13 cellular contexts compared by ENCODE assay signal in genomic region chr1:113780363-113781146, GRCh38. TPM values are rescaled to one million over a fixed set of nuclear protein-coding genes. Genes with fewer than 3 reads are reported as not detected.
DNase-seq lines count a peak whose midpoint lies in the region; ATAC-seq, FAIRE-seq and TF ChIP-seq lines count a peak whose summit lies in the region.
"Had no signal": no experiment of that assay in that cellular context is flagged by ENCODE, and none has a peak within 500 bp of the region (broad histone marks: within the 10 kb centered on the region; RNA-seq: fewer than 3 reads in every experiment).

No MANE protein-coding gene starts in this region.

- FAIRE-seq in D721Med (lab: Jason Lieb, UNC), result no peak

- H3K4me2 ChIP-seq in BLaER1, result peak overlapping the region; percentile 56

- no peaks in the 10 kb centered on the region for H3K27me3 Mint-ChIP-seq in activated CD8-positive, alpha-beta T cell treated with anti-CD3 and anti-CD28 coated beads for 36 hours
- no peaks in the 10 kb centered on the region for H3K27me3 Mint-ChIP-seq in activated CD4-positive, alpha-beta T cell treated with anti-CD3 and anti-CD28 coated beads, Interleukin-2, amount 10 ng/mL, durations not matched to agents 7 days and 5 days

- H3K9me3 ChIP-seq in BLaER1, result no peaks in the 10 kb centered on the region
- H3K9me3 ChIP-seq: BE2C had no signal

- no peak overlapping the region for H3K27ac Mint-ChIP-seq in activated CD8-positive, alpha-beta T cell treated with anti-CD3 and anti-CD28 coated beads for 36 hours
- no peak overlapping the region for H3K27ac Mint-ChIP-seq in activated CD4-positive, alpha-beta T cell treated with anti-CD3 and anti-CD28 coated beads, Interleukin-2, amount 10 ng/mL, durations not matched to agents 7 days and 5 days
- H3K27ac Mint-ChIP-seq: endodermal cell had no signal

- peak; percentile 66 for ATAC-seq in GM19395 (IDR thresholded peaks at IDR 0.05; ENCODE audit: unreplicated experiment)
- peak; percentile 11 for ATAC-seq in activated CD8-positive, alpha-beta T cell treated with anti-CD3 and anti-CD28 coated beads for 36 hours

- intact Hi-C loops in activated CD8-positive, alpha-beta T cell treated with anti-CD3 and anti-CD28 coated beads for 36 hours (cut with micrococcal nuclease), result no loop called here

- peaks cover 18% of the 10 kb centered on the region for H3K36me3 Mint-ChIP-seq in activated CD8-positive, alpha-beta T cell treated with anti-CD3 and anti-CD28 coated beads for 36 hours (ENCODE audit: low read depth)
- H3K36me3 Mint-ChIP-seq in activated CD4-positive, alpha-beta T cell treated with anti-CD3 and anti-CD28 coated beads, Interleukin-2, amount 10 ng/mL, durations not matched to agents 7 days and 5 days (ENCODE audit: low read depth), result peaks cover 31% of the 10 kb centered on the region

- H3K4me3 ChIP-seq in BLaER1 (no peak overlapping the region), HL-60 (replicated peaks; ENCODE audit: insufficient read depth, low read length) (no peak overlapping the region)

- H3K9me3 Mint-ChIP-seq in activated CD8-positive, alpha-beta T cell treated with anti-CD3 and anti-CD28 coated beads for 36 hours, result peaks cover 3% of the 10 kb centered on the region
- H3K9me3 Mint-ChIP-seq in activated CD4-positive, alpha-beta T cell treated with anti-CD3 and anti-CD28 coated beads, Interleukin-2, amount 10 ng/mL, durations not matched to agents 7 days and 5 days, result peaks cover 3% of the 10 kb centered on the region
- H3K9me3 Mint-ChIP-seq: endodermal cell, neural crest cell had no signal

- H3K4me3 Mint-ChIP-seq in activated CD8-positive, alpha-beta T cell treated with anti-CD3 and anti-CD28 coated beads for 36 hours, result no peak overlapping the region
- H3K4me3 Mint-ChIP-seq in activated CD4-positive, alpha-beta T cell treated with anti-CD3 and anti-CD28 coated beads, Interleukin-2, amount 10 ng/mL, durations not matched to agents 7 days and 5 days, result no peak overlapping the region
- H3K4me3 Mint-ChIP-seq: endodermal cell, neural crest cell had no signal

- CTCF ChIA-PET in activated CD8-positive, alpha-beta T cell treated with anti-CD3 and anti-CD28 coated beads for 36 hours (lab: Charles Lee), result interaction anchor here (2.8 kb wide), 1 partner anchor 11 kb away, joined by 10 read pairs; no protein-coding TSS in a partner anchor
- CTCF ChIA-PET in activated CD4-positive, alpha-beta T cell treated with anti-CD3 and anti-CD28 coated beads, Interleukin-2, amount 10 ng/mL, durations not matched to agents 7 days and 5 days (lab: Charles Lee), result interaction anchor here (0.8 to 2.0 kb wide), 3 partner anchors 8 to 32 kb away, joined by 3 to 6 read pairs (median 4); partner anchors contain the start of gene RSBN1

- H3K9ac ChIP-seq in BLaER1, result no peak overlapping the region

- TF ChIP-seq CTCF in HL-60 (IDR thresholded peaks at IDR 0.05; ENCODE audit: insufficient read depth, low read length), result no peak
- TF ChIP-seq CTCF in activated CD8-positive, alpha-beta T cell treated with anti-CD3 and anti-CD28 coated beads for 36 hours (IDR thresholded peaks at IDR 0.05), result no peak
- no peak for TF ChIP-seq CTCF in D721Med (IDR thresholded peaks at IDR 0.05; ENCODE audit: insufficient read depth, missing control alignments)

- H3K27me3 ChIP-seq in BLaER1, result no peaks in the 10 kb centered on the region
- no peaks in the 10 kb centered on the region for H3K27me3 ChIP-seq in HL-60 (ENCODE audit: insufficient read depth, poor library complexity, severe bottlenecking)
- H3K27me3 ChIP-seq: BE2C had no signal

- POLR2A ChIA-PET in activated CD8-positive, alpha-beta T cell treated with anti-CD3 and anti-CD28 coated beads for 36 hours (lab: Charles Lee), result interaction anchor here (1.3 kb wide), 1 partner anchor 28 kb away, joined by 4 read pairs; no protein-coding TSS in a partner anchor
- POLR2A ChIA-PET in activated CD4-positive, alpha-beta T cell treated with anti-CD3 and anti-CD28 coated beads, Interleukin-2, amount 10 ng/mL, durations not matched to agents 7 days and 5 days (lab: Charles Lee), result no interaction called here

- peaks cover 42% of the 10 kb centered on the region for H3K4me1 ChIP-seq in BLaER1

- DNase-seq in HL-60 (ENCODE audit: low read depth in 1 of 2, low spot score in 1 of 2), result peak in 1 of 2 experiments; percentile 9
- DNase-seq in activated CD8-positive, alpha-beta T cell treated with anti-CD3 and anti-CD28 coated beads for 36 hours, result no peak
- DNase-seq in D721Med (ENCODE audit: insufficient read length, low spot score), result no peak
- no peak for DNase-seq in DMS 273 treated with DMSO at 0.1 percent for 48 hours (lab: John Stamatoyannopoulos, UW)
- DNase-seq in activated CD4-positive, alpha-beta T cell treated with anti-CD3 and anti-CD28 coated beads, Interleukin-2, amount 10 ng/mL, durations not matched to agents 7 days and 5 days, result no peak
- no peak for DNase-seq in hepatic stellate cell (ENCODE audit: low spot score)
- DNase-seq: activated naive CD4-positive, alpha-beta T cell; BE2C; endodermal cell; NCI-H2171 treated with DMSO at 0.1 percent for 48 hours had no signal

- no peak overlapping the region for H3K27ac ChIP-seq in BLaER1
- H3K27ac ChIP-seq in HL-60 (replicated peaks), result peak overlapping the region; percentile 73

- H3K4me1 Mint-ChIP-seq in activated CD8-positive, alpha-beta T cell treated with anti-CD3 and anti-CD28 coated beads for 36 hours (ENCODE audit: low read depth), result peaks cover 13% of the 10 kb centered on the region
- peaks cover 10% of the 10 kb centered on the region for H3K4me1 Mint-ChIP-seq in activated CD4-positive, alpha-beta T cell treated with anti-CD3 and anti-CD28 coated beads, Interleukin-2, amount 10 ng/mL, durations not matched to agents 7 days and 5 days

- peaks cover 28% of the 10 kb centered on the region for H3K36me3 ChIP-seq in BLaER1

- peaks cover 74% of the 10 kb centered on the region for H4K20me1 ChIP-seq in BLaER1

RNA-seq across cellular contexts. Expression of gene PHTF1, which starts 21.3 kb away (rescaled TPM):
- total RNA-seq in activated CD8-positive, alpha-beta T cell treated with anti-CD3 and anti-CD28 coated beads for 36 hours, result 10 to 100 TPM; 13.1 to 14.4 TPM
- 10 to 100 TPM; 17.0 to 18.7 TPM for total RNA-seq in activated CD4-positive, alpha-beta T cell treated with anti-CD3 and anti-CD28 coated beads, Interleukin-2, amount 10 ng/mL, durations not matched to agents 7 days and 5 days

RNA-seq across cellular contexts. Expression of gene RSBN1, which starts 31.7 kb away (rescaled TPM):
- 10 to 100 TPM; 25.6 to 28.3 TPM for total RNA-seq in activated CD8-positive, alpha-beta T cell treated with anti-CD3 and anti-CD28 coated beads for 36 hours
- 10 to 100 TPM; 30.8 to 31.7 TPM for total RNA-seq in activated CD4-positive, alpha-beta T cell treated with anti-CD3 and anti-CD28 coated beads, Interleukin-2, amount 10 ng/mL, durations not matched to agents 7 days and 5 days
